In genomic region chr2:71331581-71332412, GRCh38 we compare ENCODE assay signal across 8 cellular contexts. TPM values are rescaled to one million over a fixed set of nuclear protein-coding genes. Genes with fewer than 3 reads are reported as not detected.
A peak's percentile ranks its signal among the peaks of the same experiment; 100 is the strongest.
DNase-seq lines count a peak whose midpoint lies in the region; ATAC-seq and TF ChIP-seq lines count a peak whose summit lies in the region.

TSS of gene ZNF638 (plus strand) at chr2:71331782. CDS start at chr2:71348955, 17,173 bp downstream.

- DNase-seq in NCI-H1105 treated with DMSO at 0.1 percent for 48 hours (lab: John Stamatoyannopoulos, UW) (peak; percentile 88), SW 1271 (lab: John Stamatoyannopoulos, UW) (peak; percentile 81 to 86), cardiac septum (ENCODE audit: low spot score) (peak; percentile 96), pons (ENCODE audit: low spot score) (peak; percentile 92), type B pancreatic cell (ENCODE audit: extremely low spot score, unreplicated experiment) (peak; percentile 95)
- DNase-seq in activated naive CD8-positive, alpha-beta T cell treated with anti-CD3 and anti-CD28 coated beads, Interleukin-2, amount 50 U/mL, for 24 hours = peak; percentile 92

- H3K4me3 Mint-ChIP-seq in activated naive CD8-positive, alpha-beta T cell treated with anti-CD3 and anti-CD28 coated beads, Interleukin-2, amount 50 U/mL, for 24 hours = peak within 1 kb of the TSS; percentile 95
- peak within 1 kb of the TSS; percentile 100 for H3K4me3 Mint-ChIP-seq in type B pancreatic cell

- no peaks in the 10 kb centered on the region for H3K27me3 Mint-ChIP-seq in activated naive CD8-positive, alpha-beta T cell treated with anti-CD3 and anti-CD28 coated beads, Interleukin-2, amount 50 U/mL, for 24 hours
- no peaks in the 10 kb centered on the region for H3K27me3 Mint-ChIP-seq in type B pancreatic cell

- H3K4me1 Mint-ChIP-seq in activated naive CD8-positive, alpha-beta T cell treated with anti-CD3 and anti-CD28 coated beads, Interleukin-2, amount 50 U/mL, for 24 hours = peaks cover 44% of the 10 kb centered on the region
- peaks cover 14% of the 10 kb centered on the region for H3K4me1 Mint-ChIP-seq in type B pancreatic cell (ENCODE audit: unreplicated experiment)

- H3K36me3 Mint-ChIP-seq in activated naive CD8-positive, alpha-beta T cell treated with anti-CD3 and anti-CD28 coated beads, Interleukin-2, amount 50 U/mL, for 24 hours (ENCODE audit: low read depth) = peaks cover 21% of the 10 kb centered on the region
- peaks cover 4% of the 10 kb centered on the region for H3K36me3 Mint-ChIP-seq in type B pancreatic cell

- peak; percentile 97 for ATAC-seq in HG02678 (IDR thresholded peaks at IDR 0.05; ENCODE audit: unreplicated experiment)
- peak; percentile 98 for ATAC-seq in activated naive CD8-positive, alpha-beta T cell treated with anti-CD3 and anti-CD28 coated beads, Interleukin-2, amount 50 U/mL, for 24 hours

- no peaks in the 10 kb centered on the region for H3K9me3 Mint-ChIP-seq in activated naive CD8-positive, alpha-beta T cell treated with anti-CD3 and anti-CD28 coated beads, Interleukin-2, amount 50 U/mL, for 24 hours
- peaks cover 4% of the 10 kb centered on the region for H3K9me3 Mint-ChIP-seq in type B pancreatic cell

- TF ChIP-seq CTCF in GM12873 (IDR thresholded peaks at IDR 0.05; ENCODE audit: insufficient read depth, low read depth, low read length, missing control alignments) (peak; percentile 75), type B pancreatic cell (conservative IDR thresholded peaks at IDR 0.05) (peak; percentile 78)

- peak within 1 kb of the TSS; percentile 98 for H3K27ac Mint-ChIP-seq in activated naive CD8-positive, alpha-beta T cell treated with anti-CD3 and anti-CD28 coated beads, Interleukin-2, amount 50 U/mL, for 24 hours
- H3K27ac Mint-ChIP-seq in type B pancreatic cell = peak within 1 kb of the TSS; percentile 100

- intact Hi-C loops in cardiac septum (cut with DNase I) = loop anchor here (1.0 to 5.0 kb wide), 2 partner anchors 34 to 107 kb away; no protein-coding TSS in a partner anchor

RNA-seq across cellular contexts. Expression of gene ZNF638, which starts in this region (rescaled TPM):
- total RNA-seq in cardiac septum (79.5 TPM), type B pancreatic cell (ENCODE audit: low replicate concordance) (118 and 149 TPM in 2 replicates)

Comparison
In these comparisons a context has a peak if more than half of its experiments do, and no peak if none do; other contexts are left out.
1. Peak in every context shown above with its lines: DNase-seq and ATAC-seq.